Comparison of ENCODE assay signal across 24 cellular contexts in the genomic region with DNA sequence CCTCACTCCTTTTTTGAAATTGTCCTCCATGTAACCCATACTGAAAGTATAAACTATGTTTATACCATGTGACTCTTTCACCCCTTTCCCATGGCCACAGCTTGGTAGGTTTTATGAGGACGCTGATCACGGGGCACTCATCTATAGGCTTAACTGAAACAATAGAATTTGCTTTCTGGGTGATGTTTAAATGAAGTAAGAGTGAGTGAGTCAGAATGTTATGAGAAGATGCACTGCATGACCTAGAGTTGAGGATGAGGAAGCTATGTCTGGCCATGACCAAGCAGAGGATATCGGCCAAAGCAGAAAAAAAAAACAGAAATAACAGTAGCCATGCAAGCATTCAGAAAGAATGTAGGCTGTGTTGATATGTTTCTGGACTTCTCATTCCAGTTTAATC. TPM values are rescaled to one million over a fixed set of nuclear protein-coding genes. Genes with fewer than 3 reads are reported as not detected.
DNase-seq lines count a peak whose midpoint lies in the region; ATAC-seq and TF ChIP-seq lines count a peak whose summit lies in the region.
"Had no signal": no experiment of that assay in that cellular context is flagged by ENCODE, and none has a peak within 500 bp of the region (broad histone marks: within the 10 kb centered on the region; RNA-seq: fewer than 3 reads in every experiment).

No MANE protein-coding gene starts in this region.

- H3K36me3 ChIP-seq in osteoblast (ENCODE audit: insufficient read depth, low read length), result no peaks in the 10 kb centered on the region
- H3K36me3 ChIP-seq: right atrium auricular region, thoracic aorta had no signal

- H3K9me3 ChIP-seq in osteoblast (ENCODE audit: low read depth, low read length), result no peaks in the 10 kb centered on the region
- H3K9me3 ChIP-seq: right atrium auricular region, thoracic aorta had no signal

- peak; percentile 75 for DNase-seq in ELR (ENCODE audit: low read depth)
- peak; percentile 4 for DNase-seq in NB4 (ENCODE audit: low read depth)
- peak; percentile 82 for DNase-seq in dermis blood vessel endothelial cell
- DNase-seq in osteoblast (ENCODE audit: insufficient read length, low spot score, missing footprints), result peak; percentile 74
- no peak for DNase-seq in superior temporal gyrus (ENCODE audit: extremely low spot score)
- no peak for DNase-seq in GM19238 (ENCODE audit: insufficient read length, low spot score)
- DNase-seq in NCI-H774 (lab: John Stamatoyannopoulos, UW), result no peak
- DNase-seq: activated CD4-positive, alpha-beta T cell treated with anti-CD3 and anti-CD28 coated beads, Interleukin-2, amount 10 ng/mL, durations not matched to agents 24 days and 14 days; activated naive CD4-positive, alpha-beta T cell treated with anti-CD3 and anti-CD28 coated beads for 36 hours; activated T-cell treated with anti-CD3 and anti-CD28 coated beads for 4 hours; CD4-positive, alpha-beta T cell; effector memory CD8-positive, alpha-beta T cell; GOT3; immature natural killer cell; mesendoderm; NCI-H1092; NCI-H2107; NK-92 treated with Interleukin-12 subunit alpha and Interleukin-12 subunit beta, amount 100 ng/mL, for 24 hours; SHP77; stimulated activated CD4-positive, alpha-beta T cell treated with anti-CD3 and anti-CD28 coated beads, Interleukin-2, amount 100 ng/mL, for 24 hours had no signal

- no peaks in the 10 kb centered on the region for H3K27me3 ChIP-seq in osteoblast (ENCODE audit: insufficient read depth, low read length)
- H3K27me3 ChIP-seq: right atrium auricular region had no signal

- H3K27ac ChIP-seq in osteoblast (ENCODE audit: low read depth, low read length), result no peak overlapping the region
- H3K27ac ChIP-seq: right atrium auricular region, thoracic aorta had no signal

- H3K4me1 ChIP-seq in osteoblast (ENCODE audit: insufficient read depth, low read length), result peaks cover 29% of the 10 kb centered on the region
- H3K4me1 ChIP-seq: right atrium auricular region had no signal

- H3K79me2 ChIP-seq in osteoblast (ENCODE audit: insufficient read depth, low read length), result no peaks in the 10 kb centered on the region

- H4K20me1 ChIP-seq in osteoblast (ENCODE audit: insufficient read depth, low read length), result no peaks in the 10 kb centered on the region

- H2AFZ ChIP-seq in osteoblast (ENCODE audit: low read length), result peak overlapping the region; percentile 66

- no peak for ATAC-seq in HG02588 (IDR thresholded peaks at IDR 0.05; ENCODE audit: unreplicated experiment)
- ATAC-seq: effector memory CD8-positive, alpha-beta T cell had no signal

- TF ChIP-seq CTCF in NB4 (IDR thresholded peaks at IDR 0.05; ENCODE audit: low read depth, low read length) (no peak), osteoblast (IDR thresholded peaks at IDR 0.05; ENCODE audit: extremely low read depth, low read depth, low read length) (no peak)

- no peak for TF ChIP-seq POLR2A in NB4 (IDR thresholded peaks at IDR 0.05; ENCODE audit: extremely low read depth, insufficient read length)

- H3K4me3 ChIP-seq in NB4 (ENCODE audit: low read depth, low read length), result no peak overlapping the region
- no peak overlapping the region for H3K4me3 ChIP-seq in osteoblast (ENCODE audit: insufficient read depth, low read length)
- H3K4me3 ChIP-seq: right atrium auricular region, thoracic aorta had no signal

- H3K4me2 ChIP-seq in osteoblast (ENCODE audit: insufficient read depth, low read length), result peak overlapping the region; percentile 51

RNA-seq across cellular contexts. Expression of gene SCN1A, which starts 34.9 kb away (rescaled TPM):
- under 0.01 TPM in 1 of 2 replicates, not detected in the other for total RNA-seq in dermis blood vessel endothelial cell
- total RNA-seq in osteoblast, result 0.59 and 0.72 TPM in 2 replicates
- total RNA-seq: activated CD4-positive, alpha-beta T cell treated with anti-CD3 and anti-CD28 coated beads, Interleukin-2, amount 10 ng/mL, durations not matched to agents 24 days and 14 days; activated naive CD4-positive, alpha-beta T cell treated with anti-CD3 and anti-CD28 coated beads for 36 hours; CD4-positive, alpha-beta T cell; Daoy; thoracic aorta had no signal

Comparison
In these comparisons a context has a peak if more than half of its experiments do, and no peak if none do; other contexts are left out.
1. DNase-seq: peak in ELR (single experiment), NB4 (single experiment), dermis blood vessel endothelial cell (single experiment) and osteoblast (single experiment); none in superior temporal gyrus (single experiment), GM19238 (single experiment) and NCI-H774 (single experiment).